25 cellular contexts compared by ENCODE assay signal in genomic region chr2:164721425-164721824, GRCh38.
DNase-seq lines count a peak whose midpoint lies in the region; ATAC-seq, FAIRE-seq and TF ChIP-seq lines count a peak whose summit lies in the region.
"Had no signal": no experiment of that assay in that cellular context is flagged by ENCODE, and none has a peak within 500 bp of the region (broad histone marks: within the 10 kb centered on the region; RNA-seq: fewer than 3 reads in every experiment).

No MANE protein-coding gene starts in this region.

- dilution Hi-C loops in keratinocyte (cut with MboI; ENCODE audit: extremely low pct_ligation_motif_present, low sequenced_read_pairs), result no loop called here

- H3K4me3 ChIP-seq in astrocyte (ENCODE audit: insufficient read depth, low read depth, low read length) (no peak overlapping the region), keratinocyte (ENCODE audit: control insufficient read depth in 2 of 3, extremely low read depth in 1 of 3, insufficient read depth in 2 of 3, low read depth in 1 of 3, low read length in 3 of 3) (no peak overlapping the region), neural progenitor cell (no peak overlapping the region)

- H4K20me1 ChIP-seq in astrocyte (ENCODE audit: insufficient read depth, low read length), result no peaks in the 10 kb centered on the region
- no peaks in the 10 kb centered on the region for H4K20me1 ChIP-seq in keratinocyte (ENCODE audit: control insufficient read depth, extremely low read depth, insufficient read depth, low read length)
- no peaks in the 10 kb centered on the region for H4K20me1 ChIP-seq in neural progenitor cell (ENCODE audit: low read depth)

- no peak overlapping the region for H3K27ac ChIP-seq in astrocyte (ENCODE audit: low read depth, low read length)
- peak overlapping the region; percentile 49 for H3K27ac ChIP-seq in keratinocyte (ENCODE audit: control insufficient read depth, insufficient read depth, low read length)
- H3K27ac ChIP-seq in neural progenitor cell, result no peak overlapping the region
- H3K27ac ChIP-seq: C4-2B had no signal

- H3K4me2 ChIP-seq in astrocyte (ENCODE audit: low read length) (no peak overlapping the region), keratinocyte (ENCODE audit: control insufficient read depth, extremely low read depth, insufficient read depth, low read depth, low read length) (no peak overlapping the region), neural progenitor cell (no peak overlapping the region)

- H3K4me1 Mint-ChIP-seq in astrocyte (ENCODE audit: low read depth, unreplicated experiment) (peaks cover 41% of the 10 kb centered on the region), neural progenitor cell (peaks cover 40% of the 10 kb centered on the region)

- H3K4me3 Mint-ChIP-seq in astrocyte (ENCODE audit: unreplicated experiment) (no peak overlapping the region), neural progenitor cell (no peak overlapping the region)
- H3K4me3 Mint-ChIP-seq: B cell; CD8-positive, alpha-beta T cell had no signal

- H3K79me2 ChIP-seq in astrocyte (ENCODE audit: insufficient read depth, low read length) (no peaks in the 10 kb centered on the region), keratinocyte (ENCODE audit: control insufficient read depth, insufficient read depth, low read length) (no peaks in the 10 kb centered on the region), neural progenitor cell (ENCODE audit: low read depth) (no peaks in the 10 kb centered on the region)

- FAIRE-seq in astrocyte (lab: Jason Lieb, UNC), result no peak
- no peak for FAIRE-seq in keratinocyte (lab: Jason Lieb, UNC)
- FAIRE-seq: GM12892 had no signal

- H3K9me3 ChIP-seq in astrocyte (ENCODE audit: insufficient read depth, low read depth, low read length) (no peaks in the 10 kb centered on the region), keratinocyte (ENCODE audit: control insufficient read depth, low read depth, low read length) (no peaks in the 10 kb centered on the region), neural progenitor cell (ENCODE audit: low read depth) (no peaks in the 10 kb centered on the region)

- no peak for TF ChIP-seq CTCF in astrocyte (IDR thresholded peaks at IDR 0.05; ENCODE audit: insufficient read depth, low read depth, low read length)
- no peak for TF ChIP-seq CTCF in keratinocyte (optimal IDR thresholded peaks at IDR 0.05 in 1 of 3, IDR thresholded peaks at IDR 0.05 in 1 of 3, conservative IDR thresholded peaks at IDR 0.05 in 1 of 3; ENCODE audit: extremely low read depth in 1 of 3, insufficient read depth in 2 of 3, low read length in 3 of 3)
- no peak for TF ChIP-seq CTCF in neural progenitor cell (IDR thresholded peaks at IDR 0.05)

- no peaks in the 10 kb centered on the region for H3K9me3 Mint-ChIP-seq in astrocyte (ENCODE audit: unreplicated experiment)
- no peaks in the 10 kb centered on the region for H3K9me3 Mint-ChIP-seq in neural progenitor cell
- H3K9me3 Mint-ChIP-seq: CD8-positive, alpha-beta T cell had no signal

- DNase-seq in astrocyte (ENCODE audit: low read depth) (no peak), keratinocyte (ENCODE audit: low read depth, low spot score) (no peak), neural progenitor cell (ENCODE audit: low spot score) (no peak)
- DNase-seq: Calu3; CD8-positive, alpha-beta T cell; DND-41; KBM-7; MM.1S; NCI-H1417; NCI-H1694; NCI-H2029 treated with DMSO at 0.1 percent for 48 hours; NCI-H446 treated with DMSO at 0.1 percent for 48 hours; NCI-H526; NCI-H82; NK-92 treated with Interleukin-12 subunit alpha and Interleukin-12 subunit beta, amount 100 ng/mL, for 24 hours; RPMI8226; SHP77 had no signal

- H3K36me3 ChIP-seq in astrocyte (ENCODE audit: insufficient read depth, low read length) (no peaks in the 10 kb centered on the region), keratinocyte (ENCODE audit: control insufficient read depth in 2 of 2, extremely low read depth in 1 of 2, insufficient read depth in 2 of 2, low read length in 2 of 2) (peaks cover 0 to 3% of the 10 kb centered on the region in 2 experiments), neural progenitor cell (no peaks in the 10 kb centered on the region)

- ATAC-seq in HG03025 (IDR thresholded peaks at IDR 0.05; ENCODE audit: low FRiP score, unreplicated experiment) (no peak), HG03108 (IDR thresholded peaks at IDR 0.05; ENCODE audit: unreplicated experiment) (no peak), GM18519 (IDR thresholded peaks at IDR 0.05; ENCODE audit: low FRiP score, unreplicated experiment) (no peak), HG02798 (IDR thresholded peaks at IDR 0.05; ENCODE audit: poor library complexity, unreplicated experiment) (no peak)
- ATAC-seq: CD8-positive, alpha-beta T cell; HCT116 had no signal

- H3K4me1 ChIP-seq in astrocyte (ENCODE audit: insufficient read depth, low read length), result peaks cover 4% of the 10 kb centered on the region
- H3K4me1 ChIP-seq in keratinocyte (ENCODE audit: control insufficient read depth, extremely low read depth, insufficient read depth, low read length), result peaks cover 23% of the 10 kb centered on the region
- no peaks in the 10 kb centered on the region for H3K4me1 ChIP-seq in neural progenitor cell

- H3K27ac Mint-ChIP-seq in astrocyte (ENCODE audit: unreplicated experiment) (peak overlapping the region; percentile 59), neural progenitor cell (peak overlapping the region; percentile 15)
- H3K27ac Mint-ChIP-seq: B cell; CD8-positive, alpha-beta T cell had no signal

- H3K36me3 Mint-ChIP-seq in astrocyte (ENCODE audit: low read depth, unreplicated experiment) (no peaks in the 10 kb centered on the region), neural progenitor cell (no peaks in the 10 kb centered on the region)
- H3K36me3 Mint-ChIP-seq: CD8-positive, alpha-beta T cell had no signal

- H3K9ac ChIP-seq in astrocyte (ENCODE audit: low read length) (no peak overlapping the region), keratinocyte (ENCODE audit: control insufficient read depth, extremely low read depth, insufficient read depth, low read length) (no peak overlapping the region), neural progenitor cell (no peak overlapping the region)

- H3K27me3 Mint-ChIP-seq in astrocyte (ENCODE audit: low read depth, unreplicated experiment), result no peaks in the 10 kb centered on the region
- no peaks in the 10 kb centered on the region for H3K27me3 Mint-ChIP-seq in neural progenitor cell (ENCODE audit: insufficient read depth, low read depth)
- H3K27me3 Mint-ChIP-seq: B cell had no signal

- H3K27me3 ChIP-seq in astrocyte (ENCODE audit: insufficient read depth, low read length) (no peaks in the 10 kb centered on the region), keratinocyte (ENCODE audit: control insufficient read depth, extremely low read depth, insufficient read depth, low read length) (no peaks in the 10 kb centered on the region), neural progenitor cell (no peaks in the 10 kb centered on the region)

- H3F3A ChIP-seq in neural progenitor cell (ENCODE audit: low read depth), result no peaks in the 10 kb centered on the region

- H2AFZ ChIP-seq in astrocyte (ENCODE audit: low read depth, low read length), result no peak overlapping the region
- H2AFZ ChIP-seq in keratinocyte (ENCODE audit: control insufficient read depth, low read length), result peak overlapping the region; percentile 51
- no peak overlapping the region for H2AFZ ChIP-seq in neural progenitor cell (replicated peaks)

- H3K9me1 ChIP-seq in keratinocyte (ENCODE audit: control insufficient read depth, extremely low read depth, insufficient read depth, low read length), result no peaks in the 10 kb centered on the region
